In genomic region chr4:187992971-187993370, GRCh38 we compare ENCODE assay signal across 2 cellular contexts.
TF ChIP-seq lines count a peak whose summit lies in the region.

No MANE protein-coding gene starts in this region.

TF ChIP-seq in HCT116, 20 proteins besides CTCF, POLR2A, EP300 and RAD21:
- TF ChIP-seq SIN3A (IDR thresholded peaks at IDR 0.05; ENCODE audit: low read depth) (no peak), CEBPB (IDR thresholded peaks at IDR 0.05; ENCODE audit: low read depth) (no peak), SP1 (IDR thresholded peaks at IDR 0.05; ENCODE audit: low read depth) (peak; percentile 17; the same call in 1 of the 2 replicates), EZH2phosphoT487 (IDR thresholded peaks at IDR 0.05; ENCODE audit: borderline replicate concordance) (no peak)
- TF ChIP-seq, protein P1, sequence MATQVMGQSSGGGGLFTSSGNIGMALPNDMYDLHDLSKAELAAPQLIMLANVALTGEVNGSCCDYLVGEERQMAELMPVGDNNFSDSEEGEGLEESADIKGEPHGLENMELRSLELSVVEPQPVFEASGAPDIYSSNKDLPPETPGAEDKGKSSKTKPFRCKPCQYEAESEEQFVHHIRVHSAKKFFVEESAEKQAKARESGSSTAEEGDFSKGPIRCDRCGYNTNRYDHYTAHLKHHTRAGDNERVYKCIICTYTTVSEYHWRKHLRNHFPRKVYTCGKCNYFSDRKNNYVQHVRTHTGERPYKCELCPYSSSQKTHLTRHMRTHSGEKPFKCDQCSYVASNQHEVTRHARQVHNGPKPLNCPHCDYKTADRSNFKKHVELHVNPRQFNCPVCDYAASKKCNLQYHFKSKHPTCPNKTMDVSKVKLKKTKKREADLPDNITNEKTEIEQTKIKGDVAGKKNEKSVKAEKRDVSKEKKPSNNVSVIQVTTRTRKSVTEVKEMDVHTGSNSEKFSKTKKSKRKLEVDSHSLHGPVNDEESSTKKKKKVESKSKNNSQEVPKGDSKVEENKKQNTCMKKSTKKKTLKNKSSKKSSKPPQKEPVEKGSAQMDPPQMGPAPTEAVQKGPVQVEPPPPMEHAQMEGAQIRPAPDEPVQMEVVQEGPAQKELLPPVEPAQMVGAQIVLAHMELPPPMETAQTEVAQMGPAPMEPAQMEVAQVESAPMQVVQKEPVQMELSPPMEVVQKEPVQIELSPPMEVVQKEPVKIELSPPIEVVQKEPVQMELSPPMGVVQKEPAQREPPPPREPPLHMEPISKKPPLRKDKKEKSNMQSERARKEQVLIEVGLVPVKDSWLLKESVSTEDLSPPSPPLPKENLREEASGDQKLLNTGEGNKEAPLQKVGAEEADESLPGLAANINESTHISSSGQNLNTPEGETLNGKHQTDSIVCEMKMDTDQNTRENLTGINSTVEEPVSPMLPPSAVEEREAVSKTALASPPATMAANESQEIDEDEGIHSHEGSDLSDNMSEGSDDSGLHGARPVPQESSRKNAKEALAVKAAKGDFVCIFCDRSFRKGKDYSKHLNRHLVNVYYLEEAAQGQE (IDR thresholded peaks at IDR 0.05; ENCODE audit: low read depth), result no peak

TF ChIP-seq in H1, 55 proteins besides CTCF, POLR2A, EP300 and RAD21:
- TF ChIP-seq CTBP2 (IDR thresholded peaks at IDR 0.05; ENCODE audit: borderline replicate concordance, insufficient read depth, insufficient read length, low read length) (no peak), EGR1 (IDR thresholded peaks at IDR 0.05; ENCODE audit: borderline replicate concordance, low read depth, low read length) (no peak), ASH2L (IDR thresholded peaks at IDR 0.05; ENCODE audit: low read length) (peak; percentile 18), TAF1 (IDR thresholded peaks at IDR 0.05; ENCODE audit: low read depth, low read length) (no peak), RNF2 (IDR thresholded peaks at IDR 0.05; ENCODE audit: borderline replicate concordance, low read depth, low read length, missing control alignments, poor library complexity, severe bottlenecking) (no peak), RXRA (IDR thresholded peaks at IDR 0.05; ENCODE audit: insufficient read depth, low read depth, low read length) (no peak), ZNF274 (IDR thresholded peaks at IDR 0.05; ENCODE audit: borderline replicate concordance, extremely low read depth, low read length) (no peak), CHD1 (IDR thresholded peaks at IDR 0.05; ENCODE audit: low read depth, low read length) (no peak), SIRT6 (IDR thresholded peaks at IDR 0.05; ENCODE audit: low read length) (no peak), TEAD4 (IDR thresholded peaks at IDR 0.05; ENCODE audit: low read depth, low read length) (peak; percentile 93), POLR2AphosphoS5 (IDR thresholded peaks at IDR 0.05; ENCODE audit: low read depth, low read length) (no peak), SRF (IDR thresholded peaks at IDR 0.05; ENCODE audit: low read depth, low read length) (no peak), CHD7 (IDR thresholded peaks at IDR 0.05; ENCODE audit: insufficient replicate concordance, low read length) (no peak), SAP30 (IDR thresholded peaks at IDR 0.05; ENCODE audit: insufficient read depth, insufficient replicate concordance, low read length) (no peak), BACH1 (IDR thresholded peaks at IDR 0.05; ENCODE audit: low read length) (no peak)
- TF ChIP-seq, protein P2, sequence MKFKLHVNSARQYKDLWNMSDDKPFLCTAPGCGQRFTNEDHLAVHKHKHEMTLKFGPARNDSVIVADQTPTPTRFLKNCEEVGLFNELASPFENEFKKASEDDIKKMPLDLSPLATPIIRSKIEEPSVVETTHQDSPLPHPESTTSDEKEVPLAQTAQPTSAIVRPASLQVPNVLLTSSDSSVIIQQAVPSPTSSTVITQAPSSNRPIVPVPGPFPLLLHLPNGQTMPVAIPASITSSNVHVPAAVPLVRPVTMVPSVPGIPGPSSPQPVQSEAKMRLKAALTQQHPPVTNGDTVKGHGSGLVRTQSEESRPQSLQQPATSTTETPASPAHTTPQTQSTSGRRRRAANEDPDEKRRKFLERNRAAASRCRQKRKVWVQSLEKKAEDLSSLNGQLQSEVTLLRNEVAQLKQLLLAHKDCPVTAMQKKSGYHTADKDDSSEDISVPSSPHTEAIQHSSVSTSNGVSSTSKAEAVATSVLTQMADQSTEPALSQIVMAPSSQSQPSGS (IDR thresholded peaks at IDR 0.05; ENCODE audit: low read length), result no peak
- TF ChIP-seq, protein P3, sequence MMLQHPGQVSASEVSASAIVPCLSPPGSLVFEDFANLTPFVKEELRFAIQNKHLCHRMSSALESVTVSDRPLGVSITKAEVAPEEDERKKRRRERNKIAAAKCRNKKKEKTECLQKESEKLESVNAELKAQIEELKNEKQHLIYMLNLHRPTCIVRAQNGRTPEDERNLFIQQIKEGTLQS (IDR thresholded peaks at IDR 0.05; ENCODE audit: insufficient read depth, low read depth, low read length), result no peak
